8 cellular contexts compared by ENCODE assay signal in the genomic region with DNA sequence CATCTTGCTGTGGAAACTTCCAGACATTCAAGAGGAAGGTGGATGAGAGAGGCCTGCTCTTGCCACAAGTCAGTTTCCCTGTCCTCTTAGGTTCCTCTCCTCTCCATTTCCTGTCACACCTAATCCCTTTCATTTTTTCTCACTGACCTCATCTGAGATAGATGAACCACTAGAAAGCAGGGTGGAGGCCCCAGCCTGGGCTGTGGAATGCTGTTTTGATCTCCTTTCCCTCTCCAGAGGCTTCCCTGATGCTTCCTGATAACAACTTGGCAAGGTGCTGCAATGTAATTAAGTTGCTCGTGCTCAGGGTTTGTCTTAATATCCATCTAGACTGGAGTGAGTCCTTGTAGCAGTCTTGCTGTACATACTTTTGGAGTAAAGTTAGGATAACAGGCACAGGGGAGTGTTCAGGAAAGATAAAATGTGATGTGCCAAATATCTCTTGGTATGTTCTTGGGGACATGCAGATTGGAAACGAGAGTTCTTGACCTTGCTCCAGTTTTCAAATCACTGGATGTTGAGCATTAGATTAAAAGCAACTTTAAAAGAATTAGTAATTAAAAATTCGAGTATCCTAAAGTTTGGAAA. TPM values are rescaled to one million over a fixed set of nuclear protein-coding genes. Genes with fewer than 3 reads are reported as not detected.
DNase-seq lines count a peak whose midpoint lies in the region; ATAC-seq and TF ChIP-seq lines count a peak whose summit lies in the region.

No MANE protein-coding gene starts in this region.

- H3K4me1 Mint-ChIP-seq in neural progenitor cell: peaks cover 4% of the 10 kb centered on the region

- H3K4me1 ChIP-seq in mammary epithelial cell (ENCODE audit: insufficient read depth, low read length) (peaks cover 27% of the 10 kb centered on the region), neural progenitor cell (peaks cover 15% of the 10 kb centered on the region)

- peaks cover 17% of the 10 kb centered on the region for H3F3A ChIP-seq in neural progenitor cell (ENCODE audit: low read depth)

- peak; percentile 64 for DNase-seq in DMS153 (lab: John Stamatoyannopoulos, UW)
- DNase-seq in LoVo (ENCODE audit: low spot score): peak; percentile 90
- DNase-seq in mammary epithelial cell: peak; percentile 52
- DNase-seq in neural progenitor cell (ENCODE audit: low spot score): no peak
- DNase-seq in HuH-7 (ENCODE audit: low spot score): no peak
- DNase-seq in NCI-H2227 (lab: John Stamatoyannopoulos, UW; ENCODE audit: unreplicated experiment): no peak

- peak overlapping the region; percentile 52 for H3K9ac ChIP-seq in mammary epithelial cell (ENCODE audit: insufficient read depth, low read length)
- no peak overlapping the region for H3K9ac ChIP-seq in neural progenitor cell

- in situ Hi-C loops in mammary epithelial cell (cut with MboI; ENCODE audit: low sequenced_read_pairs in 2 of 2): loop anchor here (5.0 to 10.0 kb wide), 2 partner anchors 73 to 85 kb away; a partner anchor contains a TSS

- WGBS in mammary epithelial cell (ENCODE audit: low coverage, missing lambda C conversion rate): 11% methylated on average over 3 of the region's 3 CpGs

- dilution Hi-C loops in mammary epithelial cell (cut with HindIII; ENCODE audit: low sequenced_read_pairs): no loop called here

- H3K4me2 ChIP-seq in mammary epithelial cell (ENCODE audit: insufficient read depth, low read depth, low read length) (peak overlapping the region; percentile 69), neural progenitor cell (peak overlapping the region; percentile 39)

- H3K4me3 Mint-ChIP-seq in neural progenitor cell: no peak overlapping the region

- CTCF ChIA-PET in mammary epithelial cell (lab: Charles Lee; ENCODE audit: low non-redundant PET): interaction anchor here (0.5 kb wide), 1 partner anchor 65 kb away, joined by 4 read pairs; no protein-coding TSS in a partner anchor

- no peaks in the 10 kb centered on the region for H4K20me1 ChIP-seq in mammary epithelial cell (ENCODE audit: insufficient read depth, low read length)
- peaks cover 18% of the 10 kb centered on the region for H4K20me1 ChIP-seq in neural progenitor cell (ENCODE audit: low read depth)

- H3K9me3 Mint-ChIP-seq in neural progenitor cell: no peaks in the 10 kb centered on the region

- peak overlapping the region; percentile 82 for H3K27ac ChIP-seq in mammary epithelial cell (ENCODE audit: insufficient read depth, low read depth, low read length)
- H3K27ac ChIP-seq in neural progenitor cell: peak overlapping the region; percentile 71

- intact Hi-C loops in mammary epithelial cell (cut with micrococcal nuclease): loop anchor here (1.0 to 10.0 kb wide), 2 partner anchors 11 to 473 kb away; a partner anchor contains a TSS

- H2AFZ ChIP-seq in mammary epithelial cell (ENCODE audit: low read depth, low read length) (peak overlapping the region; percentile 72), neural progenitor cell (replicated peaks) (no peak overlapping the region)

- H3K79me2 ChIP-seq in mammary epithelial cell (ENCODE audit: insufficient read depth, low read length): peaks cover 44% of the 10 kb centered on the region
- peaks cover 10% of the 10 kb centered on the region for H3K79me2 ChIP-seq in neural progenitor cell (ENCODE audit: low read depth)

- ATAC-seq in HG02884 (IDR thresholded peaks at IDR 0.05; ENCODE audit: unreplicated experiment) (no peak), GM18519 (IDR thresholded peaks at IDR 0.05; ENCODE audit: low FRiP score, unreplicated experiment) (no peak)

- TF ChIP-seq CTCF in mammary epithelial cell (conservative IDR thresholded peaks at IDR 0.05 in 1 of 2, IDR thresholded peaks at IDR 0.05 in 1 of 2; ENCODE audit: extremely low read depth in 1 of 2, insufficient read depth in 1 of 2, low read depth in 1 of 2, low read length in 2 of 2) (no peak), neural progenitor cell (IDR thresholded peaks at IDR 0.05) (no peak)

- H3K36me3 ChIP-seq in mammary epithelial cell (ENCODE audit: insufficient read depth, low read length) (peaks cover 19% of the 10 kb centered on the region), neural progenitor cell (peaks cover 18% of the 10 kb centered on the region)

- BruUV-seq in mammary epithelial cell (replicated peaks; lab: Mats Ljungman, UMichigan): no TSS peak

- no peak overlapping the region for H3K27ac Mint-ChIP-seq in neural progenitor cell

- no peaks in the 10 kb centered on the region for H3K27me3 ChIP-seq in mammary epithelial cell (ENCODE audit: insufficient read depth, low read length)
- H3K27me3 ChIP-seq in neural progenitor cell: no peaks in the 10 kb centered on the region

- H3K9me3 ChIP-seq in mammary epithelial cell (replicated peaks; ENCODE audit: insufficient read depth, low read length): no peaks in the 10 kb centered on the region
- no peaks in the 10 kb centered on the region for H3K9me3 ChIP-seq in neural progenitor cell (ENCODE audit: low read depth)

- H3K27me3 Mint-ChIP-seq in neural progenitor cell (ENCODE audit: insufficient read depth, low read depth): no peaks in the 10 kb centered on the region

- H3K4me3 ChIP-seq in mammary epithelial cell (replicated peaks in 1 of 3; ENCODE audit: insufficient read depth in 1 of 3, low read depth in 2 of 3, low read length in 3 of 3) (no peak overlapping the region), neural progenitor cell (no peak overlapping the region)

- peaks cover 24% of the 10 kb centered on the region for H3K36me3 Mint-ChIP-seq in neural progenitor cell

RNA-seq across cellular contexts. Expression of a gene that starts 11.2 kb away (rescaled TPM):
- 10 to 100 TPM; 43.7 to 61.0 TPM for total RNA-seq in mammary epithelial cell
- polyA plus RNA-seq in mammary epithelial cell: 53.4 TPM
- 39.4 TPM for polyA minus RNA-seq in mammary epithelial cell
- total RNA-seq in neural progenitor cell (ENCODE audit: low replicate concordance): 69.1 and 74.5 TPM in 2 replicates

RNA-seq across cellular contexts. Expression of a gene that starts 11.8 kb away (rescaled TPM):
- total RNA-seq in mammary epithelial cell (10 to 100 TPM; 14.3 to 33.7 TPM), neural progenitor cell (ENCODE audit: low replicate concordance) (48.4 and 54.0 TPM in 2 replicates)
- 20.7 TPM for polyA plus RNA-seq in mammary epithelial cell
- 14.2 TPM for polyA minus RNA-seq in mammary epithelial cell

Comparison
In these comparisons a context has a peak if more than half of its experiments do, and no peak if none do; other contexts are left out.
1. DNase-seq: peak in DMS153 (single experiment), LoVo (single experiment) and mammary epithelial cell (single experiment); none in neural progenitor cell (single experiment), HuH-7 (single experiment) and NCI-H2227 (single experiment).